Comparison of ENCODE assay signal across 14 cellular contexts in genomic region chr22:19287889-19288288, GRCh38. TPM values are rescaled to one million over a fixed set of nuclear protein-coding genes. Genes with fewer than 3 reads are reported as not detected.
DNase-seq lines count a peak whose midpoint lies in the region; ATAC-seq and TF ChIP-seq lines count a peak whose summit lies in the region.
"Had no signal": no experiment of that assay in that cellular context is flagged by ENCODE, and none has a peak within 500 bp of the region (broad histone marks: within the 10 kb centered on the region; RNA-seq: fewer than 3 reads in every experiment).

No MANE protein-coding gene starts in this region.

- H3K4me1 ChIP-seq in IMR-90 (ENCODE audit: control insufficient read depth, insufficient read depth, low read length) (peaks cover 22% of the 10 kb centered on the region), aorta (ENCODE audit: control insufficient read depth in 1 of 2, insufficient read depth in 2 of 2, low read length in 2 of 2) (no peaks in the 10 kb centered on the region)

- CTCF ChIA-PET in IMR-90 (lab: Yijun Ruan, JAX) = interaction anchor here (2.8 kb wide), 1 partner anchor 12 kb away, joined by 8 read pairs; no protein-coding TSS in a partner anchor

- H2BK20ac ChIP-seq in IMR-90 (ENCODE audit: low read depth, low read length) = peak overlapping the region; percentile 95

- peak; percentile 59 for DNase-seq in AG08395 (ENCODE audit: low spot score)
- peak; percentile 86 for DNase-seq in IMR-90
- DNase-seq in brain microvascular endothelial cell = peak; percentile 87
- DNase-seq in kidney glomerular epithelial cell (lab: John Stamatoyannopoulos, UW) = peak; percentile 68
- DNase-seq in NCI-H1092 treated with DMSO at 0.1 percent for 48 hours (lab: John Stamatoyannopoulos, UW) = no peak
- DNase-seq in NCI-H446 treated with DMSO at 0.1 percent for 48 hours (lab: John Stamatoyannopoulos, UW) = no peak
- DNase-seq in DMS153 treated with DMSO at 0.1 percent for 48 hours (lab: John Stamatoyannopoulos, UW; ENCODE audit: unreplicated experiment) = no peak
- no peak for DNase-seq in aorta
- DNase-seq: activated T-cell treated with anti-CD3 and anti-CD28 coated beads, Interleukin-2, amount 50 U/mL, for 48 hours; body of pancreas; CD4-positive, CD25-positive, alpha-beta regulatory T cell; GOT3; Karpas-422 had no signal

- H2BK5ac ChIP-seq in IMR-90 (ENCODE audit: low read depth, low read length, poor library complexity, severe bottlenecking) = peak overlapping the region; percentile 59

- no TSS peak for BruUV-seq in IMR-90 (replicated peaks; lab: Mats Ljungman, UMichigan)

- TF ChIP-seq CTCF in IMR-90 (conservative IDR thresholded peaks at IDR 0.05; ENCODE audit: low read depth, low read length) = no peak
- no peak for TF ChIP-seq CTCF in brain microvascular endothelial cell (IDR thresholded peaks at IDR 0.05; ENCODE audit: low read depth, low read length, missing control alignments)

- no peak overlapping the region for H3K27ac ChIP-seq in IMR-90 (ENCODE audit: insufficient read depth, low read length)
- peak overlapping the region; percentile 30 for H3K27ac ChIP-seq in brain microvascular endothelial cell
- no peak overlapping the region for H3K27ac ChIP-seq in aorta (ENCODE audit: low read depth in 1 of 2, low read length in 2 of 2)
- H3K27ac ChIP-seq: body of pancreas had no signal

- H4K5ac ChIP-seq in IMR-90 (ENCODE audit: low read depth, low read length) = no peak overlapping the region

- in situ Hi-C loops in IMR-90 (cut with MboI; ENCODE audit: low sequenced_read_pairs) = no loop called here
- in situ Hi-C loops in brain microvascular endothelial cell (cut with HindIII; ENCODE audit: low pct_ligation_motif_present, low sequenced_read_pairs) = no loop called here

- peak overlapping the region; percentile 97 for H2AK5ac ChIP-seq in IMR-90 (ENCODE audit: low read depth, low read length)

- peak overlapping the region; percentile 64; the same call in 2 of the 3 replicates for H2BK15ac ChIP-seq in IMR-90 (ENCODE audit: low read depth, low read length)

- H3K14ac ChIP-seq in IMR-90 (replicated peaks; ENCODE audit: low read depth, low read length) = peak overlapping the region; percentile 94

- H3K27me3 ChIP-seq in IMR-90 (ENCODE audit: control insufficient read depth, insufficient read depth, low read length) (no peaks in the 10 kb centered on the region), brain microvascular endothelial cell (replicated peaks) (no peaks in the 10 kb centered on the region), aorta (ENCODE audit: control insufficient read depth in 1 of 2, insufficient read depth in 2 of 2, low read length in 1 of 2) (no peaks in the 10 kb centered on the region)
- H3K27me3 ChIP-seq: body of pancreas had no signal

- peak overlapping the region; percentile 96 for H3K4ac ChIP-seq in IMR-90 (ENCODE audit: low read depth, low read length)

- H2AK9ac ChIP-seq in IMR-90 (replicated peaks; ENCODE audit: low read depth, low read length, poor library complexity) = peak overlapping the region; percentile 91

- peak overlapping the region; percentile 96 for H2BK120ac ChIP-seq in IMR-90 (ENCODE audit: low read depth, low read length)

- WGBS in IMR-90 (ENCODE audit: extremely low coverage in 2 of 2, insufficient read length in 1 of 2), 2 experiments = no CpG with 5 or more reads among the region's 4 CpGs
- WGBS in aorta, 2 donors = 70 to 75% methylated on average over 4 of the region's 4 CpGs

- dilution Hi-C loops in IMR-90 (cut with HindIII; ENCODE audit: low sequenced_read_pairs, unreplicated experiment) = no loop called here

- no peaks in the 10 kb centered on the region for H3K9me3 ChIP-seq in IMR-90 (ENCODE audit: control insufficient read depth, insufficient read depth, low read length)
- H3K9me3 ChIP-seq in aorta (ENCODE audit: control insufficient read depth, low read length) = no peaks in the 10 kb centered on the region
- H3K9me3 ChIP-seq: body of pancreas had no signal

- peak overlapping the region; percentile 97 for H4K91ac ChIP-seq in IMR-90 (ENCODE audit: insufficient read depth, low read depth, low read length)

- peak overlapping the region; percentile 56 to 80; a peak in 3 of 4 replicates for H4K8ac ChIP-seq in IMR-90 (ENCODE audit: low read depth in 2 of 2, low read length in 2 of 2)

- H3K18ac ChIP-seq in IMR-90 (ENCODE audit: low read depth, low read length) = no peak overlapping the region; the same call in 1 of the 2 replicates

- H3K4me2 ChIP-seq in IMR-90 (ENCODE audit: low read depth, low read length) = peak overlapping the region; percentile 3; the same call in 1 of the 2 replicates

- no peak for TF ChIP-seq RAD21 in IMR-90 (IDR thresholded peaks at IDR 0.05; ENCODE audit: low read length)

- no peak overlapping the region for H3K9ac ChIP-seq in IMR-90 (ENCODE audit: low read depth, low read length)

- 0 out of 2 replicates have a peak overlapping the region, but pooled peaks have one; percentile 40 for H3K56ac ChIP-seq in IMR-90 (ENCODE audit: extremely low read depth, insufficient read depth, low read length)

- no peak overlapping the region for H2AFZ ChIP-seq in IMR-90 (replicated peaks; ENCODE audit: low read length, poor library complexity)

- peaks cover 31 to 51% of the 10 kb centered on the region in 2 experiments for H3K79me1 ChIP-seq in IMR-90 (ENCODE audit: low read depth in 1 of 2, low read length in 2 of 2)

- H3K9me1 ChIP-seq in IMR-90 (ENCODE audit: insufficient read depth, low read length) = peaks cover 24% of the 10 kb centered on the region

- intact Hi-C loops in IMR-90 (cut with micrococcal nuclease) (no loop called here), aorta (cut with DNase I) (no loop called here)

- peaks cover 23% of the 10 kb centered on the region; the same call in 1 of the 2 replicates for H4K20me1 ChIP-seq in IMR-90 (ENCODE audit: insufficient read depth, low read length)

- ATAC-seq in IMR-90 (ENCODE audit: low read depth) = 0 out of 2 replicates have a peak, but pooled peaks have one; percentile 13
- ATAC-seq in aorta (ENCODE audit: low FRiP score) = no peak
- ATAC-seq: body of pancreas, left lobe of liver had no signal

- H3K23ac ChIP-seq in IMR-90 (ENCODE audit: low read depth, low read length) = peak overlapping the region; percentile 89; the same call in 1 of the 2 replicates

- no peak overlapping the region for H3K4me3 ChIP-seq in IMR-90 (ENCODE audit: insufficient read depth, low read depth, low read length)
- no peak overlapping the region for H3K4me3 ChIP-seq in brain microvascular endothelial cell (ENCODE audit: low read depth, low read length)
- H3K4me3 ChIP-seq in aorta (ENCODE audit: low read length in 2 of 2) = no peak overlapping the region
- H3K4me3 ChIP-seq: body of pancreas had no signal

- TF ChIP-seq POLR2A in IMR-90 (IDR thresholded peaks at IDR 0.05; ENCODE audit: low read depth, low read length) = no peak

- H3K36me3 ChIP-seq in IMR-90 (ENCODE audit: control insufficient read depth, insufficient read depth, low read length) = no peaks in the 10 kb centered on the region
- H3K36me3 ChIP-seq in brain microvascular endothelial cell (replicated peaks) = no peaks in the 10 kb centered on the region
- no peaks in the 10 kb centered on the region for H3K36me3 ChIP-seq in aorta (ENCODE audit: control insufficient read depth in 1 of 2, insufficient read depth in 2 of 2, low read length in 1 of 2)

- POLR2A ChIA-PET in IMR-90 (lab: Charles Lee; ENCODE audit: unreplicated experiment) = no interaction called here

TF ChIP-seq in IMR-90, 13 proteins besides CTCF, POLR2A, EP300 and RAD21:
- TF ChIP-seq RCOR1 (IDR thresholded peaks at IDR 0.05; ENCODE audit: insufficient replicate concordance, low read length) = peak; percentile 30
- TF ChIP-seq FOS (IDR thresholded peaks at IDR 0.05; ENCODE audit: low read depth, low read length) = peak; percentile 84
- TF ChIP-seq MAZ (IDR thresholded peaks at IDR 0.05; ENCODE audit: borderline replicate concordance, low read depth, low read length) = 0 out of 2 replicates have a peak, but pooled peaks have one; percentile 12
- TF ChIP-seq RFX5 (IDR thresholded peaks at IDR 0.05; ENCODE audit: low read depth, low read length) = no peak
- TF ChIP-seq SMC3 (IDR thresholded peaks at IDR 0.05; ENCODE audit: low read depth, low read length) = no peak
- TF ChIP-seq CEBPB (IDR thresholded peaks at IDR 0.05; ENCODE audit: low read depth, low read length) = peak; percentile 96
- peak; percentile 62 for TF ChIP-seq BHLHE40 (IDR thresholded peaks at IDR 0.05; ENCODE audit: low read depth, low read length)
TF ChIP-seq in IMR-90: peak in this region for 5.

RNA-seq across cellular contexts. Expression of gene CLTCL1, which starts 3.6 kb away (rescaled TPM):
- total RNA-seq in IMR-90 (2012; rRNA removed) = 7.5 and 8.1 TPM in 2 replicates
- polyA plus RNA-seq in IMR-90 (2012; rRNA removed) = 6.1 and 6.2 TPM in 2 replicates
- polyA plus RNA-seq in IMR-90 (2012; cell fraction: cytosol; rRNA removed) = 4.1 and 5.0 TPM in 2 replicates
- polyA plus RNA-seq in IMR-90 (2012; cell fraction: nucleus; rRNA removed; ENCODE audit: low replicate concordance) = 21.6 and 31.3 TPM in 2 replicates
- total RNA-seq in aorta = 1 to 10 TPM; 7.9 to 8.1 TPM
- 1 to 10 TPM in 1 of 2 donors, under 1 TPM in 1; 0.25 to 6.0 TPM for polyA plus RNA-seq in aorta

Comparison
In these comparisons a context has a peak if more than half of its experiments do, and no peak if none do; other contexts are left out.
1. DNase-seq: peak in AG08395 (single experiment), IMR-90 (single experiment), brain microvascular endothelial cell (single experiment) and kidney glomerular epithelial cell (single experiment); none in NCI-H1092 treated with DMSO at 0.1 percent for 48 hours (single experiment), NCI-H446 treated with DMSO at 0.1 percent for 48 hours (single experiment), DMS153 treated with DMSO at 0.1 percent for 48 hours (single experiment) and aorta (0 of 2).